Comparison of ENCODE assay signal across 14 cellular contexts in the genomic region with DNA sequence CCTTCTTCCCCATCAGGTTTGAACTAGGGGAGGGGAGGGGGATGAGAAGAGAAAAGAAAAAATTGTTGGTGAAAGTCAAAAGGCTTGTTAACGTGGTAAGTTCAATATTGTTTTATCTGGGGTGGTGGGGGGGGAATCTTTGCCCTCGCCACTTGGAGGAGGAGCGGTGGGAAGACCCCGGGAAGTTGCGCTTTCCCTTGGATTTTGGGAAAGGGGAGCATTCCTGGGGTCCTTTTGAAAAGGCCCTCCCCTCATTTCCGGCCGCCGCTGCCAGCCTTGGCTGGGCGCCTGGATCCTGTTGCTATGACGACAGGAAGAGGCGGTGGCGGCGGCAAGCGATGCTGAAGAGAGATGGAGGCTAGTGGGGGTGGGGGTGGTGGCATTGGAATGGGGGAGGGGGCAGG. TPM values are rescaled to one million over a fixed set of nuclear protein-coding genes. Genes with fewer than 3 reads are reported as not detected.
DNase-seq lines count a peak whose midpoint lies in the region; ATAC-seq and TF ChIP-seq lines count a peak whose summit lies in the region.
"Had no signal": no experiment of that assay in that cellular context is flagged by ENCODE, and none has a peak within 500 bp of the region (broad histone marks: within the 10 kb centered on the region; RNA-seq: fewer than 3 reads in every experiment).

No MANE protein-coding gene starts in this region.

- peak overlapping the region; percentile 68; the same call in 1 of the 2 replicates for H3K9ac ChIP-seq in iPS-20b (ENCODE audit: low read depth, low read length)

- H3K4me3 ChIP-seq in A673 (ENCODE audit: low read depth, low read length, poor library complexity, severe bottlenecking) (no peak overlapping the region), iPS-20b (ENCODE audit: low read length) (peak overlapping the region; percentile 70)
- H3K4me3 ChIP-seq: esophagus squamous epithelium had no signal

- in situ Hi-C loops in GM13976 (cut with MboI; ENCODE audit: low sequenced_read_pairs, unreplicated experiment) = no loop called here

- peak; percentile 78 for DNase-seq in A673 (ENCODE audit: low spot score)
- DNase-seq in GM13976 (ENCODE audit: low spot score) = peak; percentile 25
- peak in 49 of 58 donors; percentile 3 to 78 (median 36) for DNase-seq in anterior cingulate cortex (lab: John Stamatoyannopoulos, UW)
- no peak for DNase-seq in ureter (ENCODE audit: low spot score)
- DNase-seq in activated T-cell treated with anti-CD3 and anti-CD28 coated beads, Interleukin-2, amount 50 U/mL, for 48 hours = no peak
- DNase-seq: activated naive CD8-positive, alpha-beta T cell treated with anti-CD3 and anti-CD28 coated beads for 36 hours; esophagus squamous epithelium; GDM1; HCEC 1CT; NCI-H345; OCI-M1 had no signal

- CTCF ChIA-PET in A673 (lab: Charles Lee) = no interaction called here

- H3K27me3 ChIP-seq in A673 (replicated peaks; ENCODE audit: insufficient read depth, low read depth, low read length, poor library complexity) (peaks cover 14% of the 10 kb centered on the region), iPS-20b (ENCODE audit: insufficient read depth, low read length) (peaks cover 54% of the 10 kb centered on the region)

- intact Hi-C loops in A673 (cut with micrococcal nuclease; ENCODE audit: unreplicated experiment) = no loop called here

- H3K36me3 ChIP-seq in A673 (ENCODE audit: insufficient read depth, low read length, poor library complexity, severe bottlenecking) = no peaks in the 10 kb centered on the region
- H3K36me3 ChIP-seq in iPS-20b (ENCODE audit: insufficient read depth, low read depth, low read length) = no peaks in the 10 kb centered on the region
- H3K36me3 ChIP-seq: esophagus squamous epithelium had no signal

- H3K27ac ChIP-seq in A673 (ENCODE audit: low read depth, low read length, poor library complexity, severe bottlenecking) (no peak overlapping the region), iPS-20b (ENCODE audit: low read length) (peak overlapping the region; percentile 43)
- H3K27ac ChIP-seq: esophagus squamous epithelium had no signal

- H3K4me1 ChIP-seq in A673 (ENCODE audit: insufficient read depth, low read length, poor library complexity, severe bottlenecking) = peaks cover 21% of the 10 kb centered on the region
- peaks cover 20% of the 10 kb centered on the region; the same call in 1 of the 2 replicates for H3K4me1 ChIP-seq in iPS-20b (ENCODE audit: insufficient read depth, low read length)
- H3K4me1 ChIP-seq: esophagus squamous epithelium had no signal

- POLR2A ChIA-PET in A673 (lab: Charles Lee; ENCODE audit: low non-redundant PET) = no interaction called here

- ATAC-seq in HG03354 (IDR thresholded peaks at IDR 0.05; ENCODE audit: poor library complexity, severe bottlenecking, unreplicated experiment) = no peak
- no peak for ATAC-seq in HG02870 (IDR thresholded peaks at IDR 0.05; ENCODE audit: unreplicated experiment)

- H3K9me3 ChIP-seq in A673 (ENCODE audit: low read depth, low read length, poor library complexity, severe bottlenecking) = no peaks in the 10 kb centered on the region
- no peaks in the 10 kb centered on the region for H3K9me3 ChIP-seq in iPS-20b (ENCODE audit: insufficient read depth, low read depth, low read length)
- H3K9me3 ChIP-seq: esophagus squamous epithelium had no signal

- no TSS peak for BruUV-seq in A673 (replicated peaks; lab: Mats Ljungman, UMichigan)

- TF ChIP-seq CTCF in A673 (conservative IDR thresholded peaks at IDR 0.05; ENCODE audit: low read depth, low read length) (no peak), GM13976 (IDR thresholded peaks at IDR 0.05; ENCODE audit: borderline replicate concordance, control extremely low read depth, extremely low read depth, insufficient read depth, missing control alignments) (no peak)

RNA-seq across cellular contexts. Expression of gene CACNG8, which starts 4.6 kb away (rescaled TPM):
- total RNA-seq in A673 (2021) = 1.3 TPM in 2 replicates
- 0.08 TPM for total RNA-seq in ureter
- total RNA-seq: activated naive CD8-positive, alpha-beta T cell treated with anti-CD3 and anti-CD28 coated beads for 36 hours; esophagus squamous epithelium had no signal

RNA-seq across cellular contexts. Expression of gene CACNG6, which starts 33.3 kb away (rescaled TPM):
- total RNA-seq in A673 (2021) (0.50 TPM in 1 of 2 replicates, not detected in the other), ureter (not detected)
- total RNA-seq: activated naive CD8-positive, alpha-beta T cell treated with anti-CD3 and anti-CD28 coated beads for 36 hours had no signal

RNA-seq across cellular contexts. Expression of gene CACNG7, which starts 49.1 kb away (rescaled TPM):
- not detected in 2 replicates for total RNA-seq in A673 (2021)
- total RNA-seq in ureter = not detected
- total RNA-seq: activated naive CD8-positive, alpha-beta T cell treated with anti-CD3 and anti-CD28 coated beads for 36 hours; esophagus squamous epithelium had no signal

Comparison
In these comparisons a context has a peak if more than half of its experiments do, and no peak if none do; other contexts are left out.
1. DNase-seq: peak in A673 (single experiment), GM13976 (single experiment) and anterior cingulate cortex (49 of 58); none in ureter (single experiment) and activated T-cell treated with anti-CD3 and anti-CD28 coated beads, Interleukin-2, amount 50 U/mL, for 48 hours (0 of 2).